ENCODE assay signal across 1 cellular context in the genomic region with DNA sequence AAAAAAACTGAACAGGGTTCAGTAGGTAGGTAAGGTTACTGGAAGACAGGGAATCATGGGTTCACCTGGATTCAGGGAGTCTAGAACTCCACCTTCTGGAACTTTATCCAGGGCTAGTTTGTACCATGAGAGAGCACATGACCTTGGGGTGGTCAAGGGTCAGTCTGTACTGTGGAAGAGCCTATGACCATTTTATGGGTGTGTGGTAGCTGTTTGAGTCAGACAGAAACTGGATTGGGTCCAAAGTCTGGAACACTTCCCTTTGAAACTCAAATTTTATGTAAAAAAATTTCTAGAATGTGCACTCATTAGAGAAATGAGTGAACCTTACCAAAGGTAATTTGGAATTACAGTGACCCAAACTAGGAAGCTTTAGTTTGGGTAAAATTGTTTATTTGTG.
TF ChIP-seq lines count a peak whose summit lies in the region.

No MANE protein-coding gene starts in this region.

TF ChIP-seq in HCT116, 20 proteins besides CTCF, POLR2A, EP300 and RAD21 (continued from another document):
- TF ChIP-seq, protein P1, sequence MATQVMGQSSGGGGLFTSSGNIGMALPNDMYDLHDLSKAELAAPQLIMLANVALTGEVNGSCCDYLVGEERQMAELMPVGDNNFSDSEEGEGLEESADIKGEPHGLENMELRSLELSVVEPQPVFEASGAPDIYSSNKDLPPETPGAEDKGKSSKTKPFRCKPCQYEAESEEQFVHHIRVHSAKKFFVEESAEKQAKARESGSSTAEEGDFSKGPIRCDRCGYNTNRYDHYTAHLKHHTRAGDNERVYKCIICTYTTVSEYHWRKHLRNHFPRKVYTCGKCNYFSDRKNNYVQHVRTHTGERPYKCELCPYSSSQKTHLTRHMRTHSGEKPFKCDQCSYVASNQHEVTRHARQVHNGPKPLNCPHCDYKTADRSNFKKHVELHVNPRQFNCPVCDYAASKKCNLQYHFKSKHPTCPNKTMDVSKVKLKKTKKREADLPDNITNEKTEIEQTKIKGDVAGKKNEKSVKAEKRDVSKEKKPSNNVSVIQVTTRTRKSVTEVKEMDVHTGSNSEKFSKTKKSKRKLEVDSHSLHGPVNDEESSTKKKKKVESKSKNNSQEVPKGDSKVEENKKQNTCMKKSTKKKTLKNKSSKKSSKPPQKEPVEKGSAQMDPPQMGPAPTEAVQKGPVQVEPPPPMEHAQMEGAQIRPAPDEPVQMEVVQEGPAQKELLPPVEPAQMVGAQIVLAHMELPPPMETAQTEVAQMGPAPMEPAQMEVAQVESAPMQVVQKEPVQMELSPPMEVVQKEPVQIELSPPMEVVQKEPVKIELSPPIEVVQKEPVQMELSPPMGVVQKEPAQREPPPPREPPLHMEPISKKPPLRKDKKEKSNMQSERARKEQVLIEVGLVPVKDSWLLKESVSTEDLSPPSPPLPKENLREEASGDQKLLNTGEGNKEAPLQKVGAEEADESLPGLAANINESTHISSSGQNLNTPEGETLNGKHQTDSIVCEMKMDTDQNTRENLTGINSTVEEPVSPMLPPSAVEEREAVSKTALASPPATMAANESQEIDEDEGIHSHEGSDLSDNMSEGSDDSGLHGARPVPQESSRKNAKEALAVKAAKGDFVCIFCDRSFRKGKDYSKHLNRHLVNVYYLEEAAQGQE (IDR thresholded peaks at IDR 0.05; ENCODE audit: low read depth) = no peak
- TF ChIP-seq CEBPB (IDR thresholded peaks at IDR 0.05; ENCODE audit: low read depth) (no peak), ZFX (IDR thresholded peaks at IDR 0.05) (no peak), TCF7L2 (IDR thresholded peaks at IDR 0.05; ENCODE audit: borderline replicate concordance, extremely low read depth, insufficient read depth, insufficient read length) (no peak)
